Comparison of ENCODE assay signal across 8 cellular contexts in genomic region chr16:74743668-74744299, GRCh38. TPM values are rescaled to one million over a fixed set of nuclear protein-coding genes. Genes with fewer than 3 reads are reported as not detected.
DNase-seq lines count a peak whose midpoint lies in the region; ATAC-seq and TF ChIP-seq lines count a peak whose summit lies in the region.

No MANE protein-coding gene starts in this region.

- TF ChIP-seq CTCF in adrenal gland (IDR thresholded peaks at IDR 0.05) (no peak), lower leg skin (IDR thresholded peaks at IDR 0.05) (no peak)

- DNase-seq in A172 (ENCODE audit: low spot score) (peak; percentile 99), LoVo (ENCODE audit: low spot score) (peak; percentile 99), adrenal gland (peak; percentile 68 to 94 (median 89)), lower leg skin (ENCODE audit: low spot score in 2 of 2) (peak; percentile 87 to 91), hippocampal formation (lab: John Stamatoyannopoulos, UW) (no peak), superior temporal gyrus (ENCODE audit: extremely low spot score) (no peak)
- no peak for DNase-seq in stimulated activated CD4-positive, alpha-beta T cell treated with anti-CD3 and anti-CD28 coated beads, Interleukin-1b, Interleukin-23, amount 100 ng/mL, for 48 hours

- intact Hi-C loops in adrenal gland (cut with DNase I), result no loop called here
- intact Hi-C loops in lower leg skin (cut with DNase I; ENCODE audit: low total_unique reads), result no loop called here

- H3K27me3 ChIP-seq in adrenal gland, result no peaks in the 10 kb centered on the region

- H3K4me1 ChIP-seq in adrenal gland (replicated peaks in 1 of 2), result peaks cover 7 to 9% of the 10 kb centered on the region in 2 donors

- TF ChIP-seq POLR2A in adrenal gland (IDR thresholded peaks at IDR 0.05) (peak; percentile 37 to 45), lower leg skin (IDR thresholded peaks at IDR 0.05) (no peak)

- H3K36me3 ChIP-seq in adrenal gland (replicated peaks in 1 of 2), result no peaks in the 10 kb centered on the region

- H3K9me3 ChIP-seq in adrenal gland (replicated peaks in 1 of 3), result no peaks in the 10 kb centered on the region

- 36 to 54% (median 36%) methylated on average over 14 to 15 of the region's 15 CpGs for WGBS in adrenal gland, 4 donors
- WGBS in lower leg skin, 2 donors, result 39 to 41% methylated on average over 15 of the region's 15 CpGs

- H3K4me3 ChIP-seq in adrenal gland (peak overlapping the region in 1 of 4 donors; percentile 24), lower leg skin (ENCODE audit: low read depth, poor library complexity, severe bottlenecking) (no peak overlapping the region)

- ATAC-seq in GM21423 (IDR thresholded peaks at IDR 0.05; ENCODE audit: unreplicated experiment), result no peak

- peak overlapping the region in 3 of 5 donors; percentile 64 to 88 (median 79) for H3K27ac ChIP-seq in adrenal gland

RNA-seq across cellular contexts. Expression of gene FA2H, which starts 30.8 kb away (rescaled TPM):
- 0.03 TPM in 1 of 2 replicates, not detected in the other for total RNA-seq in A172 (2014; rRNA removed; shearing (Covaris generic))
- 1 to 10 TPM in 1 of 8 donors, under 1 TPM in 4, not detected in 3; 0.18 to 6.1 (median 0.39) TPM for total RNA-seq in adrenal gland
- under 1 TPM in 2 of 3 donors, not detected in 1; 0.17 to 0.33 TPM for polyA plus RNA-seq in adrenal gland
- total RNA-seq in lower leg skin, result 10 to 100 TPM in 1 of 4 donors, 1 to 10 TPM in 3; 4.5 to 13.7 (median 7.7) TPM

RNA-seq across cellular contexts. Expression of gene MLKL, which starts 43.1 kb away (rescaled TPM):
- total RNA-seq in A172 (2014; rRNA removed; shearing (Covaris generic)), result 16.0 and 16.8 TPM in 2 replicates
- total RNA-seq in adrenal gland, result 10 to 100 TPM in 6 of 8 donors, 1 to 10 TPM in 2; 6.2 to 18.8 (median 11.0) TPM
- 10 to 100 TPM in 2 of 3 donors, 1 to 10 TPM in 1; 7.9 to 26.1 (median 15.2) TPM for polyA plus RNA-seq in adrenal gland
- 1 to 10 TPM; 1.9 to 4.8 (median 3.8) TPM for total RNA-seq in lower leg skin

Comparison
In these comparisons a context has a peak if more than half of its experiments do, and no peak if none do; other contexts are left out.
1. DNase-seq: peak in A172 (single experiment), LoVo (single experiment), adrenal gland (7 of 7) and lower leg skin (2 of 2); none in hippocampal formation (0 of 2), superior temporal gyrus (single experiment) and stimulated activated CD4-positive, alpha-beta T cell treated with anti-CD3 and anti-CD28 coated beads, Interleukin-1b, Interleukin-23, amount 100 ng/mL, for 48 hours (single experiment).
2. POLR2A ChIP-seq: peak in adrenal gland (2 of 2); none in lower leg skin (0 of 2).